1 cellular context compared by ENCODE assay signal in the genomic region with DNA sequence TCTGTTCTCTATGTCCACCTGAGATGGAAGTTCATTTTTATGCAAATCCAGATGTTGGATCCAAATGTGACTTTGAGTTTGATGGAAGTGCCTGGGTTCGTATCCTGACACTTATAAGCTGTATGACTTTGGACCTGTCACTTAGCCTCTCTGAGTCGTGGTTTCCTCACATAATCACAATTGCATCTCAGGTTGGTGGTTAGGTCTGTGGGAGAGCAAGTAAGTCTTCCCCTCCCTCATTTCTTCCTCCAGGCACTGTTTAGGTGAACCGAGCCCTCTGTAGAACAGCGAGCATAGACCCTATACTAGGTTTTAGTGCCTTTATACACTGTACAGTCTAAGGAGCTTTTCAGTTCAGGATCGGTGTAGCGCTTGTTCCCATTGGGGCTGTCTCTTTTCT.
TF ChIP-seq lines count a peak whose summit lies in the region.

No MANE protein-coding gene starts in this region.

TF ChIP-seq in GM12878, 131 proteins besides CTCF, POLR2A, EP300 and RAD21:
- TF ChIP-seq RUNX3 (IDR thresholded peaks at IDR 0.05; ENCODE audit: low read length) (peak; percentile 39; the same call in 1 of the 2 replicates), IRF4 (IDR thresholded peaks at IDR 0.05; ENCODE audit: low read depth, low read length) (no peak)
